Comparison of ENCODE assay signal across 20 cellular contexts in genomic region chr9:104276709-104277245, GRCh38.
A peak's percentile ranks its signal among the peaks of the same experiment; 100 is the strongest.
DNase-seq lines count a peak whose midpoint lies in the region; ATAC-seq and TF ChIP-seq lines count a peak whose summit lies in the region.
"Had no signal": no experiment of that assay in that cellular context is flagged by ENCODE, and none has a peak within 500 bp of the region (broad histone marks: within the 10 kb centered on the region; RNA-seq: fewer than 3 reads in every experiment).

No MANE protein-coding gene starts in this region.

- no peak overlapping the region for H3K4me3 ChIP-seq in choroid plexus epithelial cell (ENCODE audit: low read depth, low read length)
- H3K4me3 ChIP-seq: BLaER1, spleen had no signal

- TF ChIP-seq CTCF in choroid plexus epithelial cell (conservative IDR thresholded peaks at IDR 0.05; ENCODE audit: low read depth, low read length): no peak

- DNase-seq in GM04504 (ENCODE audit: low read depth) (peak; percentile 14), MV-4-11 (lab: John Stamatoyannopoulos, UW) (peak; percentile 45), choroid plexus epithelial cell (ENCODE audit: low read depth) (peak; percentile 43), non-pigmented ciliary epithelial cell (ENCODE audit: low read depth) (peak; percentile 15), HUDEP-2 (lab: John Stamatoyannopoulos, UW; ENCODE audit: unreplicated experiment in 76 of 76) (no peak), ACHN (no peak), superior temporal gyrus (ENCODE audit: extremely low spot score) (no peak)
- DNase-seq: activated CD4-positive, alpha-beta T cell treated with anti-CD3 and anti-CD28 coated beads, Interleukin-2, amount 50 U/mL, for 48 hours; activated gamma-delta T cell treated with Interleukin-2 at 50 U/mL for 16 hours; cortex of kidney; GF-D8; Karpas-422; NCI-H1417; NCI-H526; SHP77 treated with DMSO at 0.1 percent for 48 hours; spleen; stimulated activated CD8-positive, alpha-beta memory T cell treated with anti-CD3 and anti-CD28 coated beads, Interleukin-4, amount 100 ng/mL, for 48 hours; T-helper 1 cell had no signal

- in situ Hi-C loops in ACHN (cut with HindIII; ENCODE audit: low pct_ligation_motif_present, low pct_unique_long_range_greater_than_20kb, low sequenced_read_pairs): no loop called here

- no peak for ATAC-seq in HG03342 (IDR thresholded peaks at IDR 0.05; ENCODE audit: unreplicated experiment)

Comparison
In these comparisons a context has a peak if more than half of its experiments do, and no peak if none do; other contexts are left out.
1. DNase-seq: peak in GM04504 (single experiment), MV-4-11 (single experiment), choroid plexus epithelial cell (single experiment) and non-pigmented ciliary epithelial cell (single experiment); none in HUDEP-2 (0 of 76), ACHN (single experiment) and superior temporal gyrus (single experiment).